Comparison of ENCODE assay signal across 1 cellular context in the genomic region with DNA sequence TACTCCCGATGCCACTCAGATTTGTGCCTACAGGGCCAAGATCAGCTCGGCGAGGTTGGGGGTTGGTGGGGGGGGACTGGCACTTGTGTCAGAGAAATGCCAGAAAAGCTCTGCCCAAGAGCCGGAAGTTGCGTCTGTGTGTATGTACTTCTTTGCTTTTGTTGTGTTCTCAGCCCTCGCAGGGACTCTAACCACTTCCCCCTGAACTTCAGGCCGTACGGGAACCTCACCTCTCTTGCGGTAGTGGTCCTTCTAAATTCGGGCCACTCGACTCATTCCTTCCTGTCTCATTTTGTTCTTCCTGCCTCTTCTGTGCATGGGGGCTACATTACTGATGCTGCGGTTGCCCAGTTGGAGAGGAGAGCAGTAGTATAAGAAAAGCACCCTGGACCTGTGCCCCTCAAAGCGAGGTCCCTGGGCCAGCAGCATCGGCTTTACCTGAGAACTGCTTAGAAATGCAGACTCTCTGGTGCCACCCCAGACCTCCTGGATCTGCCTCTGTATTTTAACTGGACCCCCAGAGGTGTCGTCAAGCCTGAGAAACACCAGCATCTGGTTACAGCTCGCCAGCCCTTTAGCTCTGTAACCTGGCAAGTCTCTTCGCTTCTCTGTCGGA.
TF ChIP-seq lines count a peak whose summit lies in the region.

No MANE protein-coding gene starts in this region.

TF ChIP-seq in GM23338, 12 proteins besides CTCF, POLR2A, EP300 and RAD21 (continued from another document):
- TF ChIP-seq CREB1 (CRISPR knock-in tag; IDR thresholded peaks at IDR 0.05; ENCODE audit: low read depth) (no peak), NANOG (IDR thresholded peaks at IDR 0.05; ENCODE audit: borderline replicate concordance) (no peak), POLR2AphosphoS5 (IDR thresholded peaks at IDR 0.05; ENCODE audit: low read depth) (no peak), ZNF331 (CRISPR knock-in tag; IDR thresholded peaks at IDR 0.05; ENCODE audit: low read depth) (no peak), EZH2phosphoT487 (IDR thresholded peaks at IDR 0.05; ENCODE audit: unreplicated experiment) (no peak)
